ENCODE assay signal across 8 cellular contexts in the genomic region with DNA sequence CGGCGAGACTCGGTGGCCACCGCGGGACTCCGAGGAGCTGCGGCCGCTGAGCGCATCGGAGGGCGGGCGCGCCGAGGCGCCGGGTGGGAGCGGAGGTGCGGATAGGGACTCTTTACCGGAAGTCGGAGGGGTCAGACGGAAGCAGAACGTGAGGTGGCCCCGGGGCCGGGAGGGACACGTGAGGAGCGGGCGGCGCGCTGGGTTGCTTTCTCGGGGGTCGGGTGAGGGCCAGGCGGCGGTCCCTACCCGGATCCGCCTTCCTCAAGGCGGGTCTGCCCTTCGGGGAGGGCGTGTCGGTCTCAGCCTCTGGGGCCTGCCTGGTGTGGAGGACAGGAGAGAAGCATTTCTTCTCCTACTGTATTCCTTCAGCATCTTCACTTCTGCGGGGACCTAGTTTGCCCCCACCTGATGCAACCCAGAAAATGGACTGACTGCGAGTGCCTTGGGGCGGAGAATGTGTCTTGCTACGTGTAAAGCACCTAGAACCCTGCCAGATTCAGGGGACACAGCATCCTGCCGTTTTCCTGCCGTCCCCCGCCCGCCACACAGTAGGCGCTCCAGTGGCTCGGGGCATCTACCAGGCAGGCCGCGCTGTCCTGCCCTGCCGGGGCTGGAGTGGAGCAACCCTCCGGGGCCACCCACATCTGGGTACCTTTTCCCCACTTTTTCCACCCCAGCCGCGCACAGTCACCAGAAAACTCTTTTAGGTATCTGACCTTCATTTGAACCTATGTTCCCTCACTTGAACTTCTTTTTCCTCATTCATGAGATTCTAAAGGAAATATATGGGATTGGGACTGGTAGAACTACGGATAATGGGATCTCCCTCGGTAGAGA. TPM values are rescaled to one million over a fixed set of nuclear protein-coding genes. Genes with fewer than 3 reads are reported as not detected.
DNase-seq lines count a peak whose midpoint lies in the region; ATAC-seq lines count a peak whose summit lies in the region.

No MANE protein-coding gene starts in this region.

- peak overlapping the region; percentile 45 for H3K23ac ChIP-seq in mesendoderm (ENCODE audit: low read length)

- H3K18ac ChIP-seq in mesendoderm (ENCODE audit: low read length) = peak overlapping the region; percentile 99

- H4K8ac ChIP-seq in mesendoderm (ENCODE audit: low read depth, low read length) = peak overlapping the region; percentile 78

- H3K27me3 ChIP-seq in endocrine pancreas (ENCODE audit: control insufficient read depth, insufficient read depth, low read length) (no peaks in the 10 kb centered on the region), mesendoderm (ENCODE audit: insufficient read depth, low read length, poor library complexity) (no peaks in the 10 kb centered on the region)

- H3K9ac ChIP-seq in endocrine pancreas (ENCODE audit: control insufficient read depth, insufficient read depth, low read length) (peak overlapping the region; percentile 97), mesendoderm (ENCODE audit: low read length) (peak overlapping the region; percentile 93)

- peak overlapping the region; percentile 99 for H3K56ac ChIP-seq in mesendoderm (ENCODE audit: low read length)

- peak overlapping the region; percentile 35 for H3K4me3 ChIP-seq in endocrine pancreas (ENCODE audit: control insufficient read depth, insufficient read depth, low read length)
- peak overlapping the region; percentile 79 for H3K4me3 ChIP-seq in mesendoderm (ENCODE audit: low read length)

- H3K27ac ChIP-seq in mesendoderm (ENCODE audit: low read depth, low read length) = peak overlapping the region; percentile 99

- DNase-seq in CMK (ENCODE audit: low read depth) (peak; percentile 87), HS-5 (ENCODE audit: low read depth) (peak; percentile 71), mesendoderm (peak; percentile 97)
- DNase-seq in NK-92 treated with Interleukin-12 subunit alpha and Interleukin-12 subunit beta, amount 100 ng/mL, for 24 hours (lab: John Stamatoyannopoulos, UW) = peak; percentile 73
- DNase-seq in activated CD8-positive, alpha-beta memory T cell treated with anti-CD3 and anti-CD28 coated beads, Interleukin-2, amount 50 U/mL, for 1 hour (ENCODE audit: extremely low read depth) = peak; percentile 57
- peak; percentile 75 for DNase-seq in stimulated activated CD8-positive, alpha-beta memory T cell treated with anti-CD3 and anti-CD28 coated beads, Interleukin-12 subunit alpha, Interleukin-12 subunit beta, amount 100 ng/mL, for 24 hours (ENCODE audit: extremely low read depth)

- H3K36me3 ChIP-seq in endocrine pancreas (ENCODE audit: control insufficient read depth, insufficient read depth, low read length) (no peaks in the 10 kb centered on the region), mesendoderm (ENCODE audit: control insufficient read depth, insufficient read depth, low read length) (no peaks in the 10 kb centered on the region)

- peak overlapping the region; percentile 22 for H2AK5ac ChIP-seq in mesendoderm (ENCODE audit: low read length)

- H3K4ac ChIP-seq in mesendoderm (ENCODE audit: low read depth, low read length) = peak overlapping the region; percentile 59

- peak overlapping the region; percentile 56 for H4K5ac ChIP-seq in mesendoderm (ENCODE audit: low read length)

- no peak overlapping the region for H2BK15ac ChIP-seq in mesendoderm (replicated peaks; ENCODE audit: low read depth)

- H3K9me3 ChIP-seq in endocrine pancreas (ENCODE audit: control insufficient read depth, low read length) = no peaks in the 10 kb centered on the region

- peak overlapping the region; percentile 100 for H2BK5ac ChIP-seq in mesendoderm (ENCODE audit: low read length)

- peaks cover 12% of the 10 kb centered on the region for H3K4me1 ChIP-seq in endocrine pancreas (ENCODE audit: control insufficient read depth, insufficient read depth, low read length)
- H3K4me1 ChIP-seq in mesendoderm (ENCODE audit: control insufficient read depth, low read depth, low read length) = no peaks in the 10 kb centered on the region

- ATAC-seq in GM19468 (IDR thresholded peaks at IDR 0.05; ENCODE audit: extremely low read depth, unreplicated experiment) = peak; percentile 48

- peak overlapping the region; percentile 98 for H3K4me2 ChIP-seq in mesendoderm (ENCODE audit: low read length)

- peaks cover 2% of the 10 kb centered on the region for H3K79me1 ChIP-seq in mesendoderm (ENCODE audit: low read length)

- peak overlapping the region; percentile 96 for H2BK120ac ChIP-seq in mesendoderm (ENCODE audit: low read depth, low read length)

- peaks cover 31% of the 10 kb centered on the region for H3K79me2 ChIP-seq in mesendoderm (ENCODE audit: control insufficient read depth, insufficient read depth, low read length)

- WGBS in mesendoderm (ENCODE audit: extremely low coverage, insufficient coverage, low lambda C conversion rate) = no CpG with 5 or more reads among the region's 57 CpGs

RNA-seq across cellular contexts. Expression of a gene that starts 0.6 kb away (rescaled TPM):
- 37.5 TPM for polyA plus RNA-seq in mesendoderm (2013, experiment 1 of 2)
- polyA plus RNA-seq in mesendoderm (2013, experiment 2 of 2) = 37.8 TPM

Comparison
In these comparisons a context has a peak if more than half of its experiments do, and no peak if none do; other contexts are left out.
1. Peak in every context shown above with its lines: DNase-seq, ATAC-seq, H3K4me3 ChIP-seq and H3K27ac ChIP-seq.